In genomic region chr16:25005445-25006306, GRCh38 we compare ENCODE assay signal across 10 cellular contexts. TPM values are rescaled to one million over a fixed set of nuclear protein-coding genes. Genes with fewer than 3 reads are reported as not detected.
DNase-seq lines count a peak whose midpoint lies in the region; ATAC-seq and TF ChIP-seq lines count a peak whose summit lies in the region.
"Had no signal": no experiment of that assay in that cellular context is flagged by ENCODE, and none has a peak within 500 bp of the region (broad histone marks: within the 10 kb centered on the region; RNA-seq: fewer than 3 reads in every experiment).

No MANE protein-coding gene starts in this region.

- H3K4me2 ChIP-seq in Karpas-422 (ENCODE audit: low read depth, low read length, poor library complexity, severe bottlenecking) (peak overlapping the region; percentile 21), smooth muscle cell (no peak overlapping the region)

- no peak for DNase-seq in activated CD4-positive, CD25-positive, alpha-beta regulatory T cell (lab: John Stamatoyannopoulos, UW)
- DNase-seq in Karpas-422 (peak; percentile 55), brain microvascular endothelial cell (no peak), psoas muscle (no peak), glomerular visceral epithelial cell (ENCODE audit: extremely low spot score) (no peak), smooth muscle cell (lab: John Stamatoyannopoulos, UW; ENCODE audit: unreplicated experiment) (no peak)
- DNase-seq: NCI-H1694 had no signal

- H3K79me2 ChIP-seq in Karpas-422 (ENCODE audit: low read length): peaks cover 67% of the 10 kb centered on the region
- peaks cover 95% of the 10 kb centered on the region for H3K79me2 ChIP-seq in smooth muscle cell (ENCODE audit: low read depth)

- H2AFZ ChIP-seq in Karpas-422 (ENCODE audit: low read length) (no peak overlapping the region), smooth muscle cell (ENCODE audit: low read depth) (no peak overlapping the region)

- no peak overlapping the region for H3K27ac ChIP-seq in Karpas-422 (ENCODE audit: low read length)
- H3K27ac ChIP-seq in brain microvascular endothelial cell: peak overlapping the region; percentile 24
- H3K27ac ChIP-seq in psoas muscle: peak overlapping the region; percentile 42
- no peak overlapping the region for H3K27ac ChIP-seq in smooth muscle cell (ENCODE audit: low read depth)

- TF ChIP-seq CTCF in brain microvascular endothelial cell (IDR thresholded peaks at IDR 0.05; ENCODE audit: low read depth, low read length, missing control alignments) (no peak), psoas muscle (IDR thresholded peaks at IDR 0.05) (no peak), smooth muscle cell (IDR thresholded peaks at IDR 0.05; ENCODE audit: borderline replicate concordance, insufficient read depth, poor library complexity, severe bottlenecking) (no peak)

- in situ Hi-C loops in brain microvascular endothelial cell (cut with HindIII; ENCODE audit: low pct_ligation_motif_present, low sequenced_read_pairs): no loop called here

- H3K9me3 ChIP-seq in Karpas-422 (ENCODE audit: low read length) (no peaks in the 10 kb centered on the region), psoas muscle (no peaks in the 10 kb centered on the region), smooth muscle cell (replicated peaks; ENCODE audit: low read depth) (no peaks in the 10 kb centered on the region)
- H3K9me3 ChIP-seq: upper lobe of left lung had no signal

- intact Hi-C loops in psoas muscle (cut with DNase I): no loop called here

- no peaks in the 10 kb centered on the region for H3K9me2 ChIP-seq in Karpas-422 (replicated peaks; ENCODE audit: insufficient read depth, low read length)

- peaks cover 9% of the 10 kb centered on the region; the same call in 1 of the 2 replicates for H3K36me3 ChIP-seq in Karpas-422 (ENCODE audit: insufficient read depth, low read length)
- no peaks in the 10 kb centered on the region for H3K36me3 ChIP-seq in brain microvascular endothelial cell (replicated peaks)
- no peaks in the 10 kb centered on the region for H3K36me3 ChIP-seq in psoas muscle (ENCODE audit: insufficient read depth in 1 of 2, low read depth in 1 of 2)
- H3K36me3 ChIP-seq in smooth muscle cell (ENCODE audit: low read depth): no peaks in the 10 kb centered on the region
- H3K36me3 ChIP-seq: upper lobe of left lung had no signal

- H4K20me1 ChIP-seq in Karpas-422 (ENCODE audit: insufficient read depth, low read depth, low read length): peaks cover 85% of the 10 kb centered on the region
- H4K20me1 ChIP-seq in smooth muscle cell (ENCODE audit: low read depth): peaks cover 100% of the 10 kb centered on the region

- H3K9ac ChIP-seq in Karpas-422 (ENCODE audit: low read length) (no peak overlapping the region), smooth muscle cell (ENCODE audit: low read depth) (no peak overlapping the region)

- no peaks in the 10 kb centered on the region for H3F3A ChIP-seq in smooth muscle cell (ENCODE audit: low read depth)

- H3K4me3 ChIP-seq in Karpas-422 (ENCODE audit: low read length): no peak overlapping the region
- no peak overlapping the region for H3K4me3 ChIP-seq in brain microvascular endothelial cell (ENCODE audit: low read depth, low read length)
- H3K4me3 ChIP-seq in psoas muscle: no peak overlapping the region
- H3K4me3 ChIP-seq in smooth muscle cell: no peak overlapping the region
- H3K4me3 ChIP-seq: upper lobe of left lung had no signal

- no peaks in the 10 kb centered on the region for H3K27me3 ChIP-seq in Karpas-422 (ENCODE audit: low read length)
- H3K27me3 ChIP-seq in brain microvascular endothelial cell (replicated peaks): no peaks in the 10 kb centered on the region
- no peaks in the 10 kb centered on the region for H3K27me3 ChIP-seq in psoas muscle (ENCODE audit: insufficient read depth in 3 of 3, low read length in 2 of 3)
- H3K27me3 ChIP-seq in smooth muscle cell (ENCODE audit: low read depth): no peaks in the 10 kb centered on the region
- H3K27me3 ChIP-seq: upper lobe of left lung had no signal

- 45 to 57% (median 47%) methylated on average over 4 of the region's 4 CpGs for WGBS in psoas muscle, 3 donors
- WGBS in smooth muscle cell (ENCODE audit: low lambda C conversion rate): 92% methylated on average over 4 of the region's 4 CpGs

- H3K4me1 ChIP-seq in Karpas-422 (ENCODE audit: low read length): peaks cover 33% of the 10 kb centered on the region
- H3K4me1 ChIP-seq in psoas muscle: peaks cover 73% of the 10 kb centered on the region
- no peaks in the 10 kb centered on the region for H3K4me1 ChIP-seq in smooth muscle cell (ENCODE audit: low read depth)

- peak; percentile 43 to 71 for ATAC-seq in activated CD4-positive, CD25-positive, alpha-beta regulatory T cell treated with anti-CD3 and anti-CD28 coated beads, Interleukin-2, amount 50 U/mL, for 24 hours
- ATAC-seq in psoas muscle (peak in 2 of 4 donors; percentile 55 to 73), HG02970 (IDR thresholded peaks at IDR 0.05; ENCODE audit: low FRiP score, unreplicated experiment) (no peak)

RNA-seq across cellular contexts. Expression of gene ARHGAP17, which starts 9.5 kb away (rescaled TPM):
- total RNA-seq in Karpas-422 (2014; rRNA removed; shearing (Covaris generic); ENCODE audit: low replicate concordance): 34.2 and 35.2 TPM in 2 replicates
- 10 to 100 TPM; 38.6 to 83.0 (median 57.7) TPM for total RNA-seq in psoas muscle
- polyA plus RNA-seq in psoas muscle: 10 to 100 TPM; 15.9 to 31.7 (median 23.3) TPM
- 24.1 and 34.6 TPM in 2 replicates for total RNA-seq in smooth muscle cell
- 38.3 and 40.5 TPM in 2 replicates for polyA plus RNA-seq in smooth muscle cell

Comparison
In these comparisons a context has a peak if more than half of its experiments do, and no peak if none do; other contexts are left out.
1. H3K27ac ChIP-seq: peak in brain microvascular endothelial cell (single experiment) and psoas muscle (single experiment); none in Karpas-422 (single experiment) and smooth muscle cell (single experiment).